In the genomic region with DNA sequence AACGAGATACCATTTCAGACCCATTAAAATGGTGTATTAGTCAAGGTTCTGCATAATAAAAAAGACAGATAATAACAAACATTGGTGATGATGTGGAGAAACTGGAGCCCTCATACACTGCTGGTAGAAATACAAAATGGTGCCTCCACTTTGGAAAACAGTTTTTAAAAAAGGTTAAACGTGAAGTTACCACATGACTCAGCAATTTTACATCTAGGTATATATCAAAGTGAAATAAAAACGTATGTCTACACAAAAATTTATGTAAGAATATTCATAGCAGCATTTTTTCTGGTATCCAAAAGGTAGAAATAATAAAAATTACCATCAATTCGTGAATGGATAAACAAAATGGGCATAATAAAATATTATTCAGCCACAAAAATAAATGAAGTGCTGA, we compare ENCODE assay signal across 3 cellular contexts.
TF ChIP-seq lines count a peak whose summit lies in the region.

No MANE protein-coding gene starts in this region.

TF ChIP-seq in HepG2, 621 proteins besides CTCF, POLR2A, EP300 and RAD21:
- no peak for TF ChIP-seq ZBTB7B (CRISPR knock-in tag; IDR thresholded peaks at IDR 0.05)
- TF ChIP-seq MTF2 (CRISPR knock-in tag; IDR thresholded peaks at IDR 0.05; ENCODE audit: borderline replicate concordance): no peak
- TF ChIP-seq ZNF720 (CRISPR knock-in tag; IDR thresholded peaks at IDR 0.05): no peak
- peak; percentile 83 for TF ChIP-seq NFE2L2 (IDR thresholded peaks at IDR 0.05; ENCODE audit: low read length)
- no peak for TF ChIP-seq ZNF414 (CRISPR knock-in tag; IDR thresholded peaks at IDR 0.05)
- TF ChIP-seq MAFF (IDR thresholded peaks at IDR 0.05; ENCODE audit: low read depth, low read length): peak; percentile 81
- TF ChIP-seq ETV6 (CRISPR knock-in tag; conservative IDR thresholded peaks at IDR 0.05): no peak
- no peak for TF ChIP-seq ZNF510 (CRISPR knock-in tag; IDR thresholded peaks at IDR 0.05; ENCODE audit: low read depth)
- peak; percentile 83 to 89 for TF ChIP-seq MAFK (conservative IDR thresholded peaks at IDR 0.05 in 1 of 2, IDR thresholded peaks at IDR 0.05 in 1 of 2; ENCODE audit: low read length in 2 of 2)

TF ChIP-seq in IMR-90, 13 proteins besides CTCF, POLR2A, EP300 and RAD21:
- TF ChIP-seq NFE2L2 (IDR thresholded peaks at IDR 0.05; ENCODE audit: low read depth, low read length) (peak; percentile 93), MAFK (IDR thresholded peaks at IDR 0.05; ENCODE audit: low read depth, low read length) (peak; percentile 89), CEBPB (IDR thresholded peaks at IDR 0.05; ENCODE audit: low read depth, low read length) (no peak)

TF ChIP-seq in H1, 55 proteins besides CTCF, POLR2A, EP300 and RAD21:
- no peak for TF ChIP-seq KDM4A (IDR thresholded peaks at IDR 0.05; ENCODE audit: low read depth, low read length, severe bottlenecking)
- TF ChIP-seq ASH2L (IDR thresholded peaks at IDR 0.05; ENCODE audit: low read length): no peak
- TF ChIP-seq SUZ12 (IDR thresholded peaks at IDR 0.05; ENCODE audit: low read length): no peak
- TF ChIP-seq SAP30 (IDR thresholded peaks at IDR 0.05; ENCODE audit: insufficient read depth, insufficient replicate concordance, low read length): no peak
- no peak for TF ChIP-seq YY1 (IDR thresholded peaks at IDR 0.05; ENCODE audit: low read depth, low read length)
- no peak for TF ChIP-seq SP4 (IDR thresholded peaks at IDR 0.05; ENCODE audit: low read length)
- no peak for TF ChIP-seq KDM5A (IDR thresholded peaks at IDR 0.05; ENCODE audit: low read length)
- no peak for TF ChIP-seq TCF12 (IDR thresholded peaks at IDR 0.05; ENCODE audit: low read depth, low read length)
- peak; percentile 59; the same call in 1 of the 2 replicates for TF ChIP-seq MAFK (IDR thresholded peaks at IDR 0.05; ENCODE audit: low read depth, low read length)
- TF ChIP-seq CHD7 (IDR thresholded peaks at IDR 0.05; ENCODE audit: insufficient replicate concordance, low read length): no peak
- TF ChIP-seq TAF7 (optimal IDR thresholded peaks at IDR 0.05; ENCODE audit: borderline replicate concordance, low read depth, low read length): no peak
- TF ChIP-seq SRF (IDR thresholded peaks at IDR 0.05; ENCODE audit: low read depth, low read length): no peak
- TF ChIP-seq BACH1 (IDR thresholded peaks at IDR 0.05; ENCODE audit: low read length): peak; percentile 68; the same call in 1 of the 2 replicates
- no peak for TF ChIP-seq JUND (IDR thresholded peaks at IDR 0.05; ENCODE audit: low read length)
- no peak for TF ChIP-seq FOSL1 (IDR thresholded peaks at IDR 0.05; ENCODE audit: insufficient read depth, low read depth, low read length)
- no peak for TF ChIP-seq BCL11A (IDR thresholded peaks at IDR 0.05; ENCODE audit: low read depth in 2 of 2, low read length in 2 of 2)
